In the genomic region with DNA sequence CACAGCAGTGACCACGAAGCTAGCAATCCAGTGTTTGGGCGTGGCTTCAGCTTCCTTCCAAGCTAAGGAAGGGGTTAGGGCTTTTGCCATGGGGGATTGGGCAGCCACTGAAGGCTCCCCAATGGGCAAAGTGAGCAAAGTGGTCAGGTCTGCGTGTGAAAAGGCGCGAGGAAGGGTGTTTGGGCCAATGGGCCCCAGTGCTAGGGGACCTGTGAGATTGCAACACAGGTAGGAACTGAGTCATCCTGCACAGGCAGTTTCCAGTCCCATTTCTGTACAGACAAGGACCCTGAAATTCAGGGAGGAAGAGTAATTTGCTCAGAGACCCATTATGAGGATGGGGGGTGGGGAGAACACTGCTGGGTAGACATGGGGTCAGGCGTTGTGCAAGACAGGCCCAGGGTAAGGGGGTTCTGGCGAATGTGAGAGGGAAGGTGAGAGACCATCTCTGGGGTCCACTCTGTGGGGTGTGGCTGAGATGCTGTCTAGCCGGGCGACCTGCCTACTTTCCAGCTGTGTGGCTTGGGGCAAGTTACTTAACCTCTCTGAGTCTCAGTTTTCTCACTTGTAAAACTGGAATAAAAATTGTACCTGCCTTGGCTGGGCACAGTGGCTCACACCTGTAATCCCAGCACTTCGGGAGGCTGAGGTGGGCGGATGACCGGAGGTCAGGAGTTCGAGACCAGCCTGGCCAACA, we compare ENCODE assay signal across 1 cellular context.
TF ChIP-seq lines count a peak whose summit lies in the region.

No MANE protein-coding gene starts in this region.

TF ChIP-seq in K562, 482 proteins besides CTCF, POLR2A, EP300 and RAD21:
- TF ChIP-seq ATF3 (IDR thresholded peaks at IDR 0.05) (peak; percentile 46; the same call in 1 of the 2 replicates), ATF3 (CRISPR knock-in tag; conservative IDR thresholded peaks at IDR 0.05) (no peak), MAFK (IDR thresholded peaks at IDR 0.05; ENCODE audit: low read length) (no peak), BCOR (IDR thresholded peaks at IDR 0.05) (peak; percentile 81), ZFP36 (IDR thresholded peaks at IDR 0.05; ENCODE audit: low read depth, low read length, partially characterized antibody) (peak; percentile 77), CEBPB (tag; IDR thresholded peaks at IDR 0.05) (peak; percentile 88), KDM1A (IDR thresholded peaks at IDR 0.05) (peak; percentile 49 to 63; a peak in 2 of 4 replicates), THAP12 (CRISPR knock-in tag; IDR thresholded peaks at IDR 0.05) (no peak), RBM25 (IDR thresholded peaks at IDR 0.05; ENCODE audit: low read depth, low read length, severe bottlenecking) (peak; percentile 84)
